11 cellular contexts compared by ENCODE assay signal in the genomic region with DNA sequence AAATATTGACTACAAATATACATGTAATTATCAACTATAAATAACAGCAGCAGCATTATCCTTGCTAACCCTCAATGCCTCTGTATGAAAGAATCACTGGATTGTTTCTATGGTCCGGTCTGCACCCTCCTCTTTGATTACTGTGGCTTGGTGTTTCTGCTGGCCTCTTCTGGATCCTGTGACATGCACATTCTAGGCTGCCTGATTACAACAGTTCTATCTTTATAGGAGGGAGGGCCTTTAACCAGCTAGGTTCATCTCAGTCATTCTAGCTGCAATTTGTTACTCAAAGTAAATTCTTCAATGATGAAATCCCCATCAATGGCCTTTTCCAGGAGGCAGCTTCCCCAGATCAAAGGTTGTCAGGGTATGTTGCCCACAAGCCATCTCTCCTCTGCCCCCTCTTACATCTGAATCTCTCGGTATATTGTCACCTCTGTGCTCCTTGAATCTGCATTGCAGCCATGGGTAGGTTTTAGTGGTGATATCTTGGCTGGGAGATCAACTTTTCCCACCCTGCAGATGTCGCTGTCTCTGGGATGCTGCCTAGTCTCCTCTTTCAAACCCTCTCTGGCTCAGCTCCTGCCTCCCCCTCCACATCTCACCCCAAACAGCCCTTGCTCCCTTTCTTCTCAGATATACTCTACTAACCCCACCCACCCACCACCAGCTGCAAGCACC.
A peak's percentile ranks its signal among the peaks of the same experiment; 100 is the strongest.
DNase-seq lines count a peak whose midpoint lies in the region; ATAC-seq and TF ChIP-seq lines count a peak whose summit lies in the region.
"Had no signal": no experiment of that assay in that cellular context is flagged by ENCODE, and none has a peak within 500 bp of the region (broad histone marks: within the 10 kb centered on the region; RNA-seq: fewer than 3 reads in every experiment).

No MANE protein-coding gene starts in this region.

- no peaks in the 10 kb centered on the region for H3K4me1 Mint-ChIP-seq in endothelial cell (ENCODE audit: unreplicated experiment)

- no peak overlapping the region for H3K4me3 ChIP-seq in Jurkat, Clone E6-1 (ENCODE audit: low read length)
- H3K4me3 ChIP-seq in spleen = no peak overlapping the region
- H3K4me3 ChIP-seq: lower lobe of right lung had no signal

- H3K27me3 ChIP-seq in spleen (replicated peaks in 1 of 7) = no peaks in the 10 kb centered on the region

- H3K4me3 Mint-ChIP-seq in endothelial cell (ENCODE audit: unreplicated experiment) = no peak overlapping the region

- H3K36me3 ChIP-seq in spleen = no peaks in the 10 kb centered on the region
- H3K36me3 ChIP-seq: lower lobe of right lung had no signal

- DNase-seq in AG20443 (ENCODE audit: low spot score) (peak; percentile 15), endothelial cell (ENCODE audit: low spot score) (peak; percentile 13), lung microvascular endothelial cell (ENCODE audit: low read depth in 2 of 2) (peak; percentile 26 to 27), NCI-H1436 treated with DMSO at 0.1 percent for 48 hours (lab: John Stamatoyannopoulos, UW) (no peak), NCI-H2081 treated with DMSO at 0.1 percent for 48 hours (lab: John Stamatoyannopoulos, UW) (no peak), spleen (no peak)
- DNase-seq in Jurkat, Clone E6-1 (ENCODE audit: low read depth, low spot score) = peak; percentile 58
- DNase-seq: lower lobe of right lung; stimulated activated CD4-positive, alpha-beta T cell treated with anti-CD3 and anti-CD28 coated beads, Interleukin-4, amount 100 ng/mL, for 24 hours; T-helper 9 cell had no signal

- H3K27ac ChIP-seq in spleen = no peak overlapping the region
- H3K27ac ChIP-seq: lower lobe of right lung had no signal

- intact Hi-C loops in spleen (cut with DNase I; ENCODE audit: low total_unique reads) = loop anchor here (10.0 kb wide), 2 partner anchors 131 to 731 kb away; no protein-coding TSS in a partner anchor

- no peaks in the 10 kb centered on the region for H3K9me3 ChIP-seq in spleen
- H3K9me3 ChIP-seq: lower lobe of right lung had no signal

- 56 to 80% (median 67%) methylated on average over 3 of the region's 3 CpGs for WGBS in spleen, 5 donors

- no peaks in the 10 kb centered on the region for H3K9me3 Mint-ChIP-seq in endothelial cell (ENCODE audit: unreplicated experiment)

- TF ChIP-seq CTCF in endothelial cell (IDR thresholded peaks at IDR 0.05; ENCODE audit: unreplicated experiment) = no peak
- TF ChIP-seq CTCF in spleen (IDR thresholded peaks at IDR 0.05 in 8 of 11, conservative IDR thresholded peaks at IDR 0.05 in 3 of 11) = no peak

- H3K4me1 ChIP-seq in spleen = peaks cover 0 to 6% (median 0%) of the 10 kb centered on the region in 6 donors

- no peaks in the 10 kb centered on the region for H3K36me3 Mint-ChIP-seq in endothelial cell (ENCODE audit: low read depth, unreplicated experiment)

- H3K27me3 Mint-ChIP-seq in endothelial cell (ENCODE audit: unreplicated experiment) = no peaks in the 10 kb centered on the region

- TF ChIP-seq POLR2A in spleen (IDR thresholded peaks at IDR 0.05) = no peak

- no peak overlapping the region for H3K27ac Mint-ChIP-seq in endothelial cell (ENCODE audit: unreplicated experiment)

- no peak for ATAC-seq in HG03442 (IDR thresholded peaks at IDR 0.05; ENCODE audit: unreplicated experiment)

Comparison
In these comparisons a context has a peak if more than half of its experiments do, and no peak if none do; other contexts are left out.
1. DNase-seq: peak in AG20443 (single experiment), Jurkat, Clone E6-1 (single experiment), endothelial cell (single experiment) and lung microvascular endothelial cell (2 of 2); none in NCI-H1436 treated with DMSO at 0.1 percent for 48 hours (single experiment), NCI-H2081 treated with DMSO at 0.1 percent for 48 hours (single experiment) and spleen (single experiment).